ENCODE assay signal across 22 cellular contexts in the genomic region with DNA sequence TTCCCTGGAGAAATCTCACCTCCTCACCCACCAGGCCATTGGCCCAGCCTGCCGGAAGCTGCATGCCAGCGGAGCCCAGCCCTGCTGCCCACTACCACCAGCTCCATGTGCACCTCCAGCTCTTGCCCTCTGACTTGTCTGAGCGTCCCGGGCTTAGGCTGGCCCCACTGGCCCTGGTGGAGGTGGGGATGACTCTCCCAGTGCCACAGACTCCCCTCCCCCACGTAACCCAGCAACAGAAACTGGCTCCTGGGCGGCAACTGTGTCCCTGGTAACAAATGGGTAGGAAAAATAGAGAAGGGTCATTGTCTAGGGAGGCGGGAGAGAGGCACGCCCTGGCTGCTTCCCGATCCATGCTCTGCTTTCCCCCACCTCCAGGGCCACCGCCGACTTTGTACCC. TPM values are rescaled to one million over a fixed set of nuclear protein-coding genes. Genes with fewer than 3 reads are reported as not detected.
DNase-seq lines count a peak whose midpoint lies in the region; FAIRE-seq and TF ChIP-seq lines count a peak whose summit lies in the region.
"Had no signal": no experiment of that assay in that cellular context is flagged by ENCODE, and none has a peak within 500 bp of the region (broad histone marks: within the 10 kb centered on the region; RNA-seq: fewer than 3 reads in every experiment).

No MANE protein-coding gene starts in this region.

- H3F3A ChIP-seq in MM.1S (ENCODE audit: insufficient read depth, low read length): 0 out of 2 replicates have a peak, but pooled peaks cover 6% of the 10 kb centered on the region

- WGBS in esophagus squamous epithelium, 2 donors: 63 to 88% methylated on average over 4 to 5 of the region's 11 CpGs
- WGBS in small intestine, 3 donors: 82 to 92% (median 85%) methylated on average over 7 to 11 of the region's 11 CpGs

- CTCF ChIA-PET in Calu3 (lab: Charles Lee): interaction anchor here (1.0 kb wide), 2 partner anchors 11 to 32 kb away, joined by 3 to 6 read pairs; no protein-coding TSS in a partner anchor

- H3K27ac ChIP-seq in esophagus squamous epithelium (peak overlapping the region; percentile 18 to 94 (median 74)), small intestine (ENCODE audit: low read depth in 1 of 2, low read length in 1 of 2) (no peak overlapping the region), MM.1S (ENCODE audit: low read length) (no peak overlapping the region)
- H3K27ac ChIP-seq: cardiac muscle cell, pancreas, SK-N-MC, VCaP had no signal

- H4K20me1 ChIP-seq in MM.1S (ENCODE audit: insufficient read depth, low read length): no peaks in the 10 kb centered on the region

- H3K9me3 ChIP-seq in NT2/D1 (ENCODE audit: insufficient read depth, low read length) (no peaks in the 10 kb centered on the region), esophagus squamous epithelium (no peaks in the 10 kb centered on the region), small intestine (ENCODE audit: control insufficient read depth, low read depth) (no peaks in the 10 kb centered on the region), MM.1S (replicated peaks; ENCODE audit: insufficient read depth, low read length) (no peaks in the 10 kb centered on the region)
- H3K9me3 ChIP-seq: pancreas, tibial artery had no signal

- DNase-seq in CD14-positive monocyte (ENCODE audit: low spot score) (no peak), NT2/D1 (ENCODE audit: low read depth, low spot score) (no peak), esophagus squamous epithelium (lab: John Stamatoyannopoulos, UW) (no peak), progenitor cell of endocrine pancreas (ENCODE audit: low spot score, unreplicated experiment) (no peak), GM13976 (ENCODE audit: low spot score) (no peak), Calu3 (no peak), small intestine (no peak), MM.1S (no peak)
- DNase-seq: activated CD8-positive, alpha-beta memory T cell treated with anti-CD3 and anti-CD28 coated beads for 24 hours; activated naive CD4-positive, alpha-beta T cell treated with anti-CD3 and anti-CD28 coated beads, Interleukin-2, amount 10 ng/mL, durations not matched to agents 7 days and 5 days; AML-193; DMS79 treated with DMSO at 0.1 percent for 48 hours; NCI-H2171; pancreas; tibial artery had no signal

- H3K4me1 ChIP-seq in NT2/D1 (ENCODE audit: insufficient read depth, insufficient read length) (peaks cover 49% of the 10 kb centered on the region), esophagus squamous epithelium (peaks cover 33 to 87% (median 48%) of the 10 kb centered on the region in 3 donors), small intestine (ENCODE audit: control insufficient read depth in 2 of 2, insufficient read depth in 1 of 2, low read depth in 1 of 2, low read length in 1 of 2) (peaks cover 0 to 4% of the 10 kb centered on the region in 2 donors), MM.1S (ENCODE audit: low read length) (peaks cover 6% of the 10 kb centered on the region; the same call in 1 of the 2 replicates)

- no peak for FAIRE-seq in small intestine (lab: Jason Lieb, UNC)
- FAIRE-seq: pancreas had no signal

- intact Hi-C loops in CD14-positive monocyte (cut with micrococcal nuclease): no loop called here
- intact Hi-C loops in esophagus squamous epithelium (cut with DNase I): no loop called here
- intact Hi-C loops in Calu3 (cut with micrococcal nuclease; ENCODE audit: unreplicated experiment): no loop called here

- in situ Hi-C loops in GM13976 (cut with MboI; ENCODE audit: low sequenced_read_pairs, unreplicated experiment): no loop called here

- no peak for TF ChIP-seq POLR2A in esophagus squamous epithelium (IDR thresholded peaks at IDR 0.05)

- H3K36me3 Mint-ChIP-seq in CD14-positive monocyte (peaks cover 56 to 67% of the 10 kb centered on the region in 2 donors), progenitor cell of endocrine pancreas (ENCODE audit: insufficient read depth) (peaks cover 11% of the 10 kb centered on the region), Calu3 (ENCODE audit: insufficient read depth, unreplicated experiment) (peaks cover 57% of the 10 kb centered on the region)

- H3K4me3 Mint-ChIP-seq in CD14-positive monocyte (no peak overlapping the region), progenitor cell of endocrine pancreas (ENCODE audit: low read depth) (no peak overlapping the region), Calu3 (ENCODE audit: low read depth, unreplicated experiment) (no peak overlapping the region)
- H3K4me3 Mint-ChIP-seq: activated naive CD4-positive, alpha-beta T cell treated with anti-CD3 and anti-CD28 coated beads, Interleukin-2, amount 10 ng/mL, durations not matched to agents 7 days and 5 days had no signal

- no peaks in the 10 kb centered on the region for H3K27me3 ChIP-seq in NT2/D1 (ENCODE audit: insufficient read depth, insufficient read length)
- H3K27me3 ChIP-seq in esophagus squamous epithelium: no peaks in the 10 kb centered on the region
- H3K27me3 ChIP-seq in small intestine (ENCODE audit: control insufficient read depth in 2 of 2, insufficient read depth in 2 of 2, low read length in 2 of 2): no peaks in the 10 kb centered on the region
- H3K27me3 ChIP-seq in MM.1S (replicated peaks; ENCODE audit: insufficient read depth, low read length): no peaks in the 10 kb centered on the region
- H3K27me3 ChIP-seq: cardiac muscle cell, pancreas, tibial artery had no signal

- H3K4me3 ChIP-seq in NT2/D1 (ENCODE audit: insufficient read length, low read depth) (no peak overlapping the region), esophagus squamous epithelium (no peak overlapping the region), small intestine (ENCODE audit: low read depth in 1 of 2, low read length in 2 of 2) (no peak overlapping the region), MM.1S (ENCODE audit: low read length) (no peak overlapping the region)
- H3K4me3 ChIP-seq: cardiac muscle cell, pancreas, SK-N-MC, tibial artery had no signal

- H3K27me3 Mint-ChIP-seq in CD14-positive monocyte (ENCODE audit: low read depth in 3 of 3): peaks cover 0 to 3% (median 3%) of the 10 kb centered on the region in 3 donors
- H3K27me3 Mint-ChIP-seq in progenitor cell of endocrine pancreas: no peaks in the 10 kb centered on the region
- no peaks in the 10 kb centered on the region for H3K27me3 Mint-ChIP-seq in Calu3 (ENCODE audit: unreplicated experiment)

- H3K36me3 ChIP-seq in NT2/D1 (ENCODE audit: insufficient read depth, insufficient read length, low read length): peaks cover 65% of the 10 kb centered on the region
- peaks cover 11 to 63% (median 27%) of the 10 kb centered on the region in 3 donors for H3K36me3 ChIP-seq in esophagus squamous epithelium
- H3K36me3 ChIP-seq in small intestine (ENCODE audit: control insufficient read depth in 2 of 2, insufficient read depth in 2 of 2, low read length in 2 of 2): peaks cover 5 to 10% of the 10 kb centered on the region in 2 donors
- H3K36me3 ChIP-seq in MM.1S (replicated peaks; ENCODE audit: insufficient read depth, low read length): peaks cover 8% of the 10 kb centered on the region

- H3K9me3 Mint-ChIP-seq in CD14-positive monocyte (peaks cover 0 to 10% (median 4%) of the 10 kb centered on the region in 7 donors), progenitor cell of endocrine pancreas (ENCODE audit: low read depth) (no peaks in the 10 kb centered on the region), Calu3 (ENCODE audit: low read depth, unreplicated experiment) (no peaks in the 10 kb centered on the region)
- H3K9me3 Mint-ChIP-seq: activated naive CD4-positive, alpha-beta T cell treated with anti-CD3 and anti-CD28 coated beads, Interleukin-2, amount 10 ng/mL, durations not matched to agents 7 days and 5 days had no signal

- BruUV-seq in Calu3 (replicated peaks; lab: Mats Ljungman, UMichigan): no TSS peak

- H3K9ac ChIP-seq in NT2/D1 (ENCODE audit: insufficient read length, low read depth): peak overlapping the region; percentile 6
- H3K9ac ChIP-seq in MM.1S (ENCODE audit: low read length): no peak overlapping the region

- TF ChIP-seq CTCF in CD14-positive monocyte (IDR thresholded peaks at IDR 0.05) (no peak), esophagus squamous epithelium (IDR thresholded peaks at IDR 0.05) (no peak), progenitor cell of endocrine pancreas (IDR thresholded peaks at IDR 0.05; ENCODE audit: unreplicated experiment) (no peak), GM13976 (IDR thresholded peaks at IDR 0.05; ENCODE audit: borderline replicate concordance, control extremely low read depth, extremely low read depth, insufficient read depth, missing control alignments) (no peak), Calu3 (IDR thresholded peaks at IDR 0.05; ENCODE audit: unreplicated experiment) (no peak), MM.1S (IDR thresholded peaks at IDR 0.05; ENCODE audit: low read length) (no peak)

- H3K27ac Mint-ChIP-seq in CD14-positive monocyte (peak overlapping the region; percentile 40 to 89 (median 79)), progenitor cell of endocrine pancreas (peak overlapping the region; percentile 89), Calu3 (ENCODE audit: unreplicated experiment) (no peak overlapping the region)
- H3K27ac Mint-ChIP-seq: activated naive CD4-positive, alpha-beta T cell treated with anti-CD3 and anti-CD28 coated beads, Interleukin-2, amount 10 ng/mL, durations not matched to agents 7 days and 5 days had no signal

- no peak overlapping the region for H3K4me2 ChIP-seq in MM.1S (ENCODE audit: low read depth, low read length)

- no peak overlapping the region for H2AFZ ChIP-seq in MM.1S (ENCODE audit: low read length)

- H3K4me1 Mint-ChIP-seq in CD14-positive monocyte (peaks cover 33% of the 10 kb centered on the region), progenitor cell of endocrine pancreas (ENCODE audit: low read depth) (peaks cover 31% of the 10 kb centered on the region), Calu3 (ENCODE audit: low read depth, unreplicated experiment) (no peaks in the 10 kb centered on the region)

- no peaks in the 10 kb centered on the region for H3K79me2 ChIP-seq in MM.1S (ENCODE audit: low read length)

- H3K9me2 ChIP-seq in MM.1S (replicated peaks; ENCODE audit: insufficient read depth, low read length): no peaks in the 10 kb centered on the region

RNA-seq across cellular contexts. Expression of gene SEMA3B, which starts 11.0 kb away (rescaled TPM):
- polyA plus RNA-seq in CD14-positive monocyte: not detected
- total RNA-seq in esophagus squamous epithelium: 1 to 10 TPM in 3 of 4 donors, under 1 TPM in 1; 0.70 to 8.2 (median 2.4) TPM
- total RNA-seq in progenitor cell of endocrine pancreas: 24.6 and 27.6 TPM in 2 replicates
- total RNA-seq in Calu3 (2022): 20.3 and 25.7 TPM in 2 replicates
- polyA plus RNA-seq in small intestine: 100 to 1,000 TPM in 2 of 3 donors, 10 to 100 TPM in 1; 39.2 to 204 (median 164) TPM

RNA-seq across cellular contexts. Expression of gene LSMEM2, which starts 20.9 kb away (rescaled TPM):
- polyA plus RNA-seq in CD14-positive monocyte: not detected
- total RNA-seq in esophagus squamous epithelium: not detected
- not detected in 2 replicates for total RNA-seq in progenitor cell of endocrine pancreas
- 0.32 TPM in 1 of 2 replicates, not detected in the other for total RNA-seq in Calu3 (2022)
- under 1 TPM in 2 of 3 donors, not detected in 1; 0.21 to 0.54 TPM for polyA plus RNA-seq in small intestine
- total RNA-seq: esophagus mucosa, HT1080, M059J, mesenteric fat pad had no signal

RNA-seq across cellular contexts. Expression of gene GNAI2, which starts 22.0 kb away (rescaled TPM):
- polyA plus RNA-seq in CD14-positive monocyte: 1,000 to 10,000 TPM in 1 of 2 donors, 100 to 1,000 TPM in 1; 914 to 1,165 TPM
- total RNA-seq in esophagus squamous epithelium: 100 to 1,000 TPM in 2 of 4 donors, 10 to 100 TPM in 2; 39.8 to 122 (median 76.5) TPM
- total RNA-seq in progenitor cell of endocrine pancreas: 158 and 171 TPM in 2 replicates
- 92.5 and 102 TPM in 2 replicates for total RNA-seq in Calu3 (2022)
- 100 to 1,000 TPM in 1 of 3 donors, 10 to 100 TPM in 2; 23.9 to 117 (median 49.2) TPM for polyA plus RNA-seq in small intestine

RNA-seq across cellular contexts. Expression of gene IFRD2, which starts 34.2 kb away (rescaled TPM):
- 10 to 100 TPM; 17.1 to 23.3 TPM for polyA plus RNA-seq in CD14-positive monocyte
- total RNA-seq in esophagus squamous epithelium: 100 to 1,000 TPM in 1 of 4 donors, 10 to 100 TPM in 3; 49.0 to 100 (median 72.9) TPM
- total RNA-seq in progenitor cell of endocrine pancreas: 49.0 and 58.7 TPM in 2 replicates
- 121 TPM in 2 replicates for total RNA-seq in Calu3 (2022)
- 10 to 100 TPM; 65.8 to 93.4 (median 76.2) TPM for polyA plus RNA-seq in small intestine

RNA-seq across cellular contexts. Expression of gene HYAL3, which starts 41.2 kb away (rescaled TPM):
- polyA plus RNA-seq in CD14-positive monocyte (1 to 10 TPM; 3.4 to 5.8 TPM), small intestine (1 to 10 TPM; 1.6 to 4.1 (median 2.7) TPM)
- total RNA-seq in esophagus squamous epithelium (1 to 10 TPM; 5.3 to 7.9 (median 5.8) TPM), progenitor cell of endocrine pancreas (3.2 and 3.6 TPM in 2 replicates), Calu3 (2022) (4.3 and 5.5 TPM in 2 replicates)

Comparison
In these comparisons a context has a peak if more than half of its experiments do, and no peak if none do; other contexts are left out.
1. H3K27ac ChIP-seq: peak in esophagus squamous epithelium (4 of 4); none in small intestine (0 of 2) and MM.1S (single experiment).